Comparison of ENCODE assay signal across 2 cellular contexts in the genomic region with DNA sequence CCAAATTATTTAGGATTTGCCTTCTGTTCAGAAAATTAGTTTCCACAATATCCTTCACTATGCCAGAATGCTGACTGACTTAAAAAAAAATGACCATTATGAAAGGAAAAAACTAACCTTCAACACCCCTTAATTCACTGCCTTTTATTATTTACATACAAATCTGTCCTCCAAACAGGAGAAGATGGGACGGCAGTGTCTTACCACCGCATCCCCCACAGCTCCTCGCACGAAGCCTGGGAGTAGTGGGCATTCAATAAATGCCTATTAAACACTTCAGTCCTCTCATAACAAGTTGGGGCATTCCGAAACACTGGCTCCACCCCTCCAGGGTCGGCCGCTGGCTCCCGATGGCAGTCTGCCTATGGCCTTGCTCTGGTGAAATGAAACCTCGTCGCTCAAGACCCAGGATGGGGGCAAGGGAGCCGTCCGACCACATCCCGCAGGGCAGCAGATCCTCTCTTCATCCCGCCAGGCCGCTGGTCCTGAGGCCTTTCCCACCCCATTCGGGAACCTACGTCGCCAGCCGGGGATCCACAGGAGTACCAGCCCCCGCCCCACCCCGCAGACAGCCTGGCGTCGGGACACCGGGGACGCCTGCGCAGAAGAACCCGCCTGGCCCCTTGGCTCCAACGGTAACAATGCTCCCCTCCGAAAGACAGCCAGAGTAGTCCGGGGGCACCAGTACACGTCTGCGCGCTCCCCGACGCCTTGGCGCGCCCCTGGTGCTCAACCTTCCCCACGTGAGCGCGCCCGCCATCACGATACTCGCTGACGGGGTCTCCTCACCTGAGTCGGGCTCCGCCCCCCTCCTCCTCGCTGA.
TF ChIP-seq lines count a peak whose summit lies in the region.

No MANE protein-coding gene starts in this region.

TF ChIP-seq in HEK293, 187 proteins besides CTCF, POLR2A, EP300 and RAD21 (continued from another document and continues in another):
- TF ChIP-seq, protein P1, sequence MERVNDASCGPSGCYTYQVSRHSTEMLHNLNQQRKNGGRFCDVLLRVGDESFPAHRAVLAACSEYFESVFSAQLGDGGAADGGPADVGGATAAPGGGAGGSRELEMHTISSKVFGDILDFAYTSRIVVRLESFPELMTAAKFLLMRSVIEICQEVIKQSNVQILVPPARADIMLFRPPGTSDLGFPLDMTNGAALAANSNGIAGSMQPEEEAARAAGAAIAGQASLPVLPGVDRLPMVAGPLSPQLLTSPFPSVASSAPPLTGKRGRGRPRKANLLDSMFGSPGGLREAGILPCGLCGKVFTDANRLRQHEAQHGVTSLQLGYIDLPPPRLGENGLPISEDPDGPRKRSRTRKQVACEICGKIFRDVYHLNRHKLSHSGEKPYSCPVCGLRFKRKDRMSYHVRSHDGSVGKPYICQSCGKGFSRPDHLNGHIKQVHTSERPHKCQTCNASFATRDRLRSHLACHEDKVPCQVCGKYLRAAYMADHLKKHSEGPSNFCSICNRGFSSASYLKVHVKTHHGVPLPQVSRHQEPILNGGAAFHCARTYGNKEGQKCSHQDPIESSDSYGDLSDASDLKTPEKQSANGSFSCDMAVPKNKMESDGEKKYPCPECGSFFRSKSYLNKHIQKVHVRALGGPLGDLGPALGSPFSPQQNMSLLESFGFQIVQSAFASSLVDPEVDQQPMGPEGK (tag by site-specific recombination; IDR thresholded peaks at IDR 0.05): peak; percentile 82
- TF ChIP-seq ZNF211 (tag by site-specific recombination; IDR thresholded peaks at IDR 0.05; ENCODE audit: low read depth) (no peak), ZEB2 (tag by site-specific recombination; IDR thresholded peaks at IDR 0.05) (peak; percentile 75; the same call in 1 of the 2 replicates), KLF10 (tag by site-specific recombination; IDR thresholded peaks at IDR 0.05) (peak; percentile 66; the same call in 1 of the 2 replicates), SP7 (tag by site-specific recombination; IDR thresholded peaks at IDR 0.05) (peak; percentile 43; the same call in 1 of the 2 replicates), ZBTB20 (tag by site-specific recombination; IDR thresholded peaks at IDR 0.05) (peak; percentile 62; the same call in 1 of the 2 replicates), SP2 (tag by site-specific recombination; IDR thresholded peaks at IDR 0.05) (peak; percentile 18), ZNF248 (tag by site-specific recombination; IDR thresholded peaks at IDR 0.05) (no peak), GLIS2 (tag by site-specific recombination; IDR thresholded peaks at IDR 0.05) (peak; percentile 53; the same call in 1 of the 2 replicates), ZNF658 (tag by site-specific recombination; IDR thresholded peaks at IDR 0.05) (no peak), GLIS1 (tag by site-specific recombination; IDR thresholded peaks at IDR 0.05) (peak; percentile 18; the same call in 1 of the 2 replicates), PRDM1 (tag by site-specific recombination; IDR thresholded peaks at IDR 0.05) (no peak), ZNF169 (tag by site-specific recombination; IDR thresholded peaks at IDR 0.05) (no peak), KLF8 (tag by site-specific recombination; IDR thresholded peaks at IDR 0.05) (peak; percentile 12; the same call in 1 of the 2 replicates), ZNF600 (tag by site-specific recombination; IDR thresholded peaks at IDR 0.05) (peak; percentile 77; the same call in 1 of the 2 replicates), ZNF335 (tag by site-specific recombination; conservative IDR thresholded peaks at IDR 0.05) (peak; percentile 86), YY1 (tag by site-specific recombination; IDR thresholded peaks at IDR 0.05) (no peak; the same call in 1 of the 2 replicates), ZSCAN16 (tag by site-specific recombination; IDR thresholded peaks at IDR 0.05) (no peak)
- TF ChIP-seq, protein P2, sequence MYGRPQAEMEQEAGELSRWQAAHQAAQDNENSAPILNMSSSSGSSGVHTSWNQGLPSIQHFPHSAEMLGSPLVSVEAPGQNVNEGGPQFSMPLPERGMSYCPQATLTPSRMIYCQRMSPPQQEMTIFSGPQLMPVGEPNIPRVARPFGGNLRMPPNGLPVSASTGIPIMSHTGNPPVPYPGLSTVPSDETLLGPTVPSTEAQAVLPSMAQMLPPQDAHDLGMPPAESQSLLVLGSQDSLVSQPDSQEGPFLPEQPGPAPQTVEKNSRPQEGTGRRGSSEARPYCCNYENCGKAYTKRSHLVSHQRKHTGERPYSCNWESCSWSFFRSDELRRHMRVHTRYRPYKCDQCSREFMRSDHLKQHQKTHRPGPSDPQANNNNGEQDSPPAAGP (tag by site-specific recombination; IDR thresholded peaks at IDR 0.05): 0 out of 2 replicates have a peak, but pooled peaks have one; percentile 25
- TF ChIP-seq, protein P3, sequence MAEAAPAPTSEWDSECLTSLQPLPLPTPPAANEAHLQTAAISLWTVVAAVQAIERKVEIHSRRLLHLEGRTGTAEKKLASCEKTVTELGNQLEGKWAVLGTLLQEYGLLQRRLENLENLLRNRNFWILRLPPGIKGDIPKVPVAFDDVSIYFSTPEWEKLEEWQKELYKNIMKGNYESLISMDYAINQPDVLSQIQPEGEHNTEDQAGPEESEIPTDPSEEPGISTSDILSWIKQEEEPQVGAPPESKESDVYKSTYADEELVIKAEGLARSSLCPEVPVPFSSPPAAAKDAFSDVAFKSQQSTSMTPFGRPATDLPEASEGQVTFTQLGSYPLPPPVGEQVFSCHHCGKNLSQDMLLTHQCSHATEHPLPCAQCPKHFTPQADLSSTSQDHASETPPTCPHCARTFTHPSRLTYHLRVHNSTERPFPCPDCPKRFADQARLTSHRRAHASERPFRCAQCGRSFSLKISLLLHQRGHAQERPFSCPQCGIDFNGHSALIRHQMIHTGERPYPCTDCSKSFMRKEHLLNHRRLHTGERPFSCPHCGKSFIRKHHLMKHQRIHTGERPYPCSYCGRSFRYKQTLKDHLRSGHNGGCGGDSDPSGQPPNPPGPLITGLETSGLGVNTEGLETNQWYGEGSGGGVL (tag by site-specific recombination; IDR thresholded peaks at IDR 0.05): 0 out of 2 replicates have a peak, but pooled peaks have one; percentile 50
- TF ChIP-seq, protein P4, sequence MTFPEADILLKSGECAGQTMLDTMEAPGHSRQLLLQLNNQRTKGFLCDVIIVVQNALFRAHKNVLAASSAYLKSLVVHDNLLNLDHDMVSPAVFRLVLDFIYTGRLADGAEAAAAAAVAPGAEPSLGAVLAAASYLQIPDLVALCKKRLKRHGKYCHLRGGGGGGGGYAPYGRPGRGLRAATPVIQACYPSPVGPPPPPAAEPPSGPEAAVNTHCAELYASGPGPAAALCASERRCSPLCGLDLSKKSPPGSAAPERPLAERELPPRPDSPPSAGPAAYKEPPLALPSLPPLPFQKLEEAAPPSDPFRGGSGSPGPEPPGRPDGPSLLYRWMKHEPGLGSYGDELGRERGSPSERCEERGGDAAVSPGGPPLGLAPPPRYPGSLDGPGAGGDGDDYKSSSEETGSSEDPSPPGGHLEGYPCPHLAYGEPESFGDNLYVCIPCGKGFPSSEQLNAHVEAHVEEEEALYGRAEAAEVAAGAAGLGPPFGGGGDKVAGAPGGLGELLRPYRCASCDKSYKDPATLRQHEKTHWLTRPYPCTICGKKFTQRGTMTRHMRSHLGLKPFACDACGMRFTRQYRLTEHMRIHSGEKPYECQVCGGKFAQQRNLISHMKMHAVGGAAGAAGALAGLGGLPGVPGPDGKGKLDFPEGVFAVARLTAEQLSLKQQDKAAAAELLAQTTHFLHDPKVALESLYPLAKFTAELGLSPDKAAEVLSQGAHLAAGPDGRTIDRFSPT (tag by site-specific recombination; IDR thresholded peaks at IDR 0.05): peak; percentile 66; the same call in 1 of the 2 replicates

TF ChIP-seq in HepG2, 621 proteins besides CTCF, POLR2A, EP300 and RAD21 (continued from another document and continues in another):
- TF ChIP-seq LCORL (IDR thresholded peaks at IDR 0.05) (no peak), LCORL (CRISPR knock-in tag; IDR thresholded peaks at IDR 0.05) (no peak), ZBTB38 (CRISPR knock-in tag; IDR thresholded peaks at IDR 0.05) (no peak; the same call in 1 of the 2 replicates), ISL2 (CRISPR knock-in tag; IDR thresholded peaks at IDR 0.05) (no peak), ZSCAN20 (CRISPR knock-in tag; IDR thresholded peaks at IDR 0.05; ENCODE audit: borderline replicate concordance) (0 out of 2 replicates have a peak, but pooled peaks have one; percentile 54), SIX4 (CRISPR knock-in tag; IDR thresholded peaks at IDR 0.05) (no peak), HOXA5 (CRISPR knock-in tag; IDR thresholded peaks at IDR 0.05) (0 out of 2 replicates have a peak, but pooled peaks have one; percentile 22), ZNF33B (CRISPR knock-in tag; IDR thresholded peaks at IDR 0.05) (0 out of 2 replicates have a peak, but pooled peaks have one; percentile 26), MYC (CRISPR knock-in tag; IDR thresholded peaks at IDR 0.05; ENCODE audit: borderline replicate concordance) (peak; percentile 80; the same call in 1 of the 2 replicates), NR2C2 (CRISPR knock-in tag; IDR thresholded peaks at IDR 0.05; ENCODE audit: borderline replicate concordance) (peak; percentile 9; the same call in 1 of the 2 replicates), ZNF496 (CRISPR knock-in tag; IDR thresholded peaks at IDR 0.05; ENCODE audit: insufficient replicate concordance) (no peak), FOSL1 (CRISPR knock-in tag; IDR thresholded peaks at IDR 0.05; ENCODE audit: borderline replicate concordance) (0 out of 2 replicates have a peak, but pooled peaks have one; percentile 12)
- TF ChIP-seq, protein P5, sequence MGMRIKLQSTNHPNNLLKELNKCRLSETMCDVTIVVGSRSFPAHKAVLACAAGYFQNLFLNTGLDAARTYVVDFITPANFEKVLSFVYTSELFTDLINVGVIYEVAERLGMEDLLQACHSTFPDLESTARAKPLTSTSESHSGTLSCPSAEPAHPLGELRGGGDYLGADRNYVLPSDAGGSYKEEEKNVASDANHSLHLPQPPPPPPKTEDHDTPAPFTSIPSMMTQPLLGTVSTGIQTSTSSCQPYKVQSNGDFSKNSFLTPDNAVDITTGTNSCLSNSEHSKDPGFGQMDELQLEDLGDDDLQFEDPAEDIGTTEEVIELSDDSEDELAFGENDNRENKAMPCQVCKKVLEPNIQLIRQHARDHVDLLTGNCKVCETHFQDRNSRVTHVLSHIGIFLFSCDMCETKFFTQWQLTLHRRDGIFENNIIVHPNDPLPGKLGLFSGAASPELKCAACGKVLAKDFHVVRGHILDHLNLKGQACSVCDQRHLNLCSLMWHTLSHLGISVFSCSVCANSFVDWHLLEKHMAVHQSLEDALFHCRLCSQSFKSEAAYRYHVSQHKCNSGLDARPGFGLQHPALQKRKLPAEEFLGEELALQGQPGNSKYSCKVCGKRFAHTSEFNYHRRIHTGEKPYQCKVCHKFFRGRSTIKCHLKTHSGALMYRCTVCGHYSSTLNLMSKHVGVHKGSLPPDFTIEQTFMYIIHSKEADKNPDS (CRISPR knock-in tag; IDR thresholded peaks at IDR 0.05): 0 out of 2 replicates have a peak, but pooled peaks have one; percentile 50
- TF ChIP-seq, protein P6, sequence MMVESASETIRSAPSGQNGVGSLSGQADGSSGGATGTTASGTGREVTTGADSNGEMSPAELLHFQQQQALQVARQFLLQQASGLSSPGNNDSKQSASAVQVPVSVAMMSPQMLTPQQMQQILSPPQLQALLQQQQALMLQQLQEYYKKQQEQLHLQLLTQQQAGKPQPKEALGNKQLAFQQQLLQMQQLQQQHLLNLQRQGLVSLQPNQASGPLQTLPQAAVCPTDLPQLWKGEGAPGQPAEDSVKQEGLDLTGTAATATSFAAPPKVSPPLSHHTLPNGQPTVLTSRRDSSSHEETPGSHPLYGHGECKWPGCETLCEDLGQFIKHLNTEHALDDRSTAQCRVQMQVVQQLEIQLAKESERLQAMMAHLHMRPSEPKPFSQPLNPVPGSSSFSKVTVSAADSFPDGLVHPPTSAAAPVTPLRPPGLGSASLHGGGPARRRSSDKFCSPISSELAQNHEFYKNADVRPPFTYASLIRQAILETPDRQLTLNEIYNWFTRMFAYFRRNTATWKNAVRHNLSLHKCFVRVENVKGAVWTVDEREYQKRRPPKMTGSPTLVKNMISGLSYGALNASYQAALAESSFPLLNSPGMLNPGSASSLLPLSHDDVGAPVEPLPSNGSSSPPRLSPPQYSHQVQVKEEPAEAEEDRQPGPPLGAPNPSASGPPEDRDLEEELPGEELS (CRISPR knock-in tag; IDR thresholded peaks at IDR 0.05): peak; percentile 15; the same call in 1 of the 2 replicates
- TF ChIP-seq, protein P1 (CRISPR knock-in tag; IDR thresholded peaks at IDR 0.05): peak; percentile 69; the same call in 1 of the 2 replicates
